In genomic region chr1:114270255-114271117, GRCh38 we compare ENCODE assay signal across 23 cellular contexts.
DNase-seq lines count a peak whose midpoint lies in the region; ATAC-seq, FAIRE-seq and TF ChIP-seq lines count a peak whose summit lies in the region.
"Had no signal": no experiment of that assay in that cellular context is flagged by ENCODE, and none has a peak within 500 bp of the region (broad histone marks: within the 10 kb centered on the region; RNA-seq: fewer than 3 reads in every experiment).

No MANE protein-coding gene starts in this region.

- H3K36me3 ChIP-seq in GM23338 (ENCODE audit: insufficient read depth) = no peaks in the 10 kb centered on the region
- H3K36me3 ChIP-seq in GM12878 (ENCODE audit: control insufficient read depth in 2 of 2, insufficient read depth in 2 of 2, low read length in 1 of 2) = no peaks in the 10 kb centered on the region
- no peaks in the 10 kb centered on the region for H3K36me3 ChIP-seq in mucosa of descending colon (ENCODE audit: low read depth)
- H3K36me3 ChIP-seq: MG63 had no signal

- CTCF ChIA-PET in GM12878 (lab: Yijun Ruan, JAX) = interaction anchor here (1.2 to 6.0 kb wide), 5 partner anchors 12 to 294 kb away, joined by 3 to 35 read pairs (median 4); no protein-coding TSS in a partner anchor

- no peaks in the 10 kb centered on the region for H3F3A ChIP-seq in GM23338 (replicated peaks; ENCODE audit: low read depth)

- no peak overlapping the region for H3K4me3 Mint-ChIP-seq in GM23338

- H3K4me1 Mint-ChIP-seq in GM23338 = no peaks in the 10 kb centered on the region

- H3K4me1 ChIP-seq in GM23338 (ENCODE audit: insufficient read depth) (no peaks in the 10 kb centered on the region), GM12878 (ENCODE audit: control insufficient read depth, insufficient read depth, low read length) (no peaks in the 10 kb centered on the region), mucosa of descending colon (ENCODE audit: low read depth) (no peaks in the 10 kb centered on the region)

- intact Hi-C loops in GM12878 (cut with micrococcal nuclease; ENCODE audit: unreplicated experiment) (no loop called here), mucosa of descending colon (cut with DNase I, micrococcal nuclease) (no loop called here)

- SMC1A ChIA-PET in GM12878 (lab: Charles Lee; ENCODE audit: uncharacterized antibody, unreplicated experiment) = interaction anchor here (1.9 to 2.3 kb wide), 2 partner anchors 12 kb away, joined by 11 to 15 read pairs; no protein-coding TSS in a partner anchor

- ATAC-seq in GM23338 = no peak
- no peak for ATAC-seq in GM12878
- no peak for ATAC-seq in mucosa of descending colon

- no peak overlapping the region for H3K4me3 ChIP-seq in GM23338
- H3K4me3 ChIP-seq in GM12878 = no peak overlapping the region
- H3K4me3 ChIP-seq in mucosa of descending colon = no peak overlapping the region
- H3K4me3 ChIP-seq: MG63 had no signal

- no peak for TF ChIP-seq CTCF in GM23338 (conservative IDR thresholded peaks at IDR 0.05; ENCODE audit: low read depth in 2 of 2)
- TF ChIP-seq CTCF in GM12878 (IDR thresholded peaks at IDR 0.05 in 2 of 3, conservative IDR thresholded peaks at IDR 0.05 in 1 of 3; ENCODE audit: control insufficient read depth in 2 of 3, extremely low read depth in 1 of 3, insufficient read depth in 1 of 3, low read depth in 3 of 3, low read length in 3 of 3) = no peak
- no peak for TF ChIP-seq CTCF in mucosa of descending colon (IDR thresholded peaks at IDR 0.05)

- no peak overlapping the region for H3K27ac Mint-ChIP-seq in GM23338

- TF ChIP-seq RAD21 in GM12878 (IDR thresholded peaks at IDR 0.05; ENCODE audit: insufficient read depth, low read depth, low read length) = no peak

- H3K27ac ChIP-seq in GM23338 (ENCODE audit: low read depth) = no peak overlapping the region
- no peak overlapping the region for H3K27ac ChIP-seq in GM12878 (ENCODE audit: control insufficient read depth, insufficient read depth)
- H3K27ac ChIP-seq: 22Rv1 had no signal

- RAD21 ChIA-PET in GM12878 (lab: Charles Lee; ENCODE audit: unreplicated experiment) = interaction anchor here (1.1 kb wide), 1 partner anchor 12 kb away, joined by 5 read pairs; no protein-coding TSS in a partner anchor

- no peak for TF ChIP-seq POLR2A in GM12878 (IDR thresholded peaks at IDR 0.05; ENCODE audit: low read depth, low read length)

- DNase-seq in DMS 273 (lab: John Stamatoyannopoulos, UW; ENCODE audit: unreplicated experiment) = peak; percentile 8
- no peak for DNase-seq in DMS 273 treated with DMSO at 0.1 percent for 48 hours (lab: John Stamatoyannopoulos, UW)
- DNase-seq in GM23338 (ENCODE audit: low spot score) = no peak
- DNase-seq in GM12878 (ENCODE audit: low read depth, low spot score) = no peak
- peak; percentile 70 for DNase-seq in kidney tubule cell (ENCODE audit: low spot score)
- no peak for DNase-seq in cerebellar cortex (ENCODE audit: low spot score)
- DNase-seq in middle frontal gyrus (ENCODE audit: extremely low spot score, low spot score) = no peak
- no peak for DNase-seq in mucosa of descending colon
- DNase-seq: DMS79, EL, GF-D8, IMR-90, KG1, MG63, NCI-H1417, NCI-H1694, NCI-H2029 treated with DMSO at 0.1 percent for 48 hours, NCI-H524 treated with DMSO at 0.1 percent for 48 hours, Right ventricle myocardium superior, RPMI8226 had no signal

- H2AFZ ChIP-seq in GM23338 (peak overlapping the region; percentile 60; the same call in 1 of the 2 replicates), GM12878 (ENCODE audit: control insufficient read depth, low read depth, low read length) (no peak overlapping the region)

- no peaks in the 10 kb centered on the region for H4K20me1 ChIP-seq in GM23338 (replicated peaks; ENCODE audit: insufficient read depth)
- no peaks in the 10 kb centered on the region for H4K20me1 ChIP-seq in GM12878 (ENCODE audit: control insufficient read depth, insufficient read depth)

- peaks cover 2% of the 10 kb centered on the region for H3K27me3 Mint-ChIP-seq in GM23338 (ENCODE audit: insufficient read depth, low read depth, poor library complexity)

- no peak for TF ChIP-seq EP300 in GM12878 (IDR thresholded peaks at IDR 0.05; ENCODE audit: borderline replicate concordance in 1 of 2, control insufficient read depth in 1 of 2, low read depth in 2 of 2, low read length in 2 of 2)

- no peaks in the 10 kb centered on the region; the same call in 2 of the 3 replicates for H3K9me3 Mint-ChIP-seq in GM23338

- peaks cover 18% of the 10 kb centered on the region; the same call in 1 of the 2 replicates for H3K9me2 ChIP-seq in GM23338 (ENCODE audit: insufficient read depth)

- H3K9me3 ChIP-seq in GM12878 (replicated peaks; ENCODE audit: control insufficient read depth, insufficient read depth, low read length) = no peaks in the 10 kb centered on the region
- H3K9me3 ChIP-seq in mucosa of descending colon = no peaks in the 10 kb centered on the region
- H3K9me3 ChIP-seq: MG63 had no signal

- BruUV-seq in GM12878 (replicated peaks; lab: Mats Ljungman, UMichigan) = no TSS peak

- H3K4me2 ChIP-seq in GM23338 (no peak overlapping the region), GM12878 (ENCODE audit: control insufficient read depth, insufficient read depth) (no peak overlapping the region)

- 47% methylated on average over 4 of the region's 4 CpGs for WGBS in GM12878 (ENCODE audit: insufficient coverage, insufficient replicate concordance, low lambda C conversion rate, missing lambda C conversion rate)

- H3K27me3 ChIP-seq in GM23338 (ENCODE audit: insufficient read depth) (peaks cover 3% of the 10 kb centered on the region; the same call in 1 of the 2 replicates), GM12878 (replicated peaks in 1 of 2; ENCODE audit: control insufficient read depth in 2 of 2, insufficient read depth in 2 of 2, low read length in 1 of 2) (no peaks in the 10 kb centered on the region; a peak in 1 of 4 replicates)

- in situ Hi-C loops in GM12878 (cut with MboI) = loop anchor here (10.0 kb wide), 1 partner anchor 436 kb away; no protein-coding TSS in a partner anchor

- H3K9ac ChIP-seq in GM12878 (ENCODE audit: control insufficient read depth, insufficient read depth, low read length) = no peak overlapping the region

- no peak for FAIRE-seq in GM12878 (lab: Jason Lieb, UNC)
- FAIRE-seq: GM12892, H54 had no signal

- H3K36me3 Mint-ChIP-seq in GM23338 (ENCODE audit: low read depth) = no peaks in the 10 kb centered on the region

- no peaks in the 10 kb centered on the region for H3K79me2 ChIP-seq in GM23338 (replicated peaks; ENCODE audit: insufficient read depth)
- no peaks in the 10 kb centered on the region for H3K79me2 ChIP-seq in GM12878 (ENCODE audit: control insufficient read depth, insufficient read depth, low read length)

- POLR2A ChIA-PET in GM12878 (lab: Charles Lee) = no interaction called here

TF ChIP-seq in GM23338, 12 proteins besides CTCF, POLR2A, EP300 and RAD21 (continues in another document):
- TF ChIP-seq POLR2AphosphoS5 (IDR thresholded peaks at IDR 0.05; ENCODE audit: low read depth) = no peak
- TF ChIP-seq CREB1 (CRISPR knock-in tag; IDR thresholded peaks at IDR 0.05; ENCODE audit: low read depth) = no peak

TF ChIP-seq in GM12878, 131 proteins besides CTCF, POLR2A, EP300 and RAD21:
- TF ChIP-seq MXI1 (IDR thresholded peaks at IDR 0.05; ENCODE audit: low read depth, low read length) (no peak), SRF (IDR thresholded peaks at IDR 0.05; ENCODE audit: low read depth in 2 of 2, low read length in 2 of 2) (no peak), BCL3 (IDR thresholded peaks at IDR 0.05; ENCODE audit: borderline replicate concordance, insufficient read depth, low read depth, low read length, poor library complexity, severe bottlenecking) (peak; percentile 66), EZH2 (IDR thresholded peaks at IDR 0.05; ENCODE audit: borderline replicate concordance, control insufficient read depth, low read depth, low read length) (no peak), ZBTB4 (CRISPR knock-in tag; IDR thresholded peaks at IDR 0.05) (no peak), YBX1 (IDR thresholded peaks at IDR 0.05) (no peak)

Comparison
In these comparisons a context has a peak if more than half of its experiments do, and no peak if none do; other contexts are left out.
1. DNase-seq: peak in DMS 273 (single experiment) and kidney tubule cell (single experiment); none in DMS 273 treated with DMSO at 0.1 percent for 48 hours (single experiment), GM23338 (single experiment), GM12878 (single experiment), cerebellar cortex (single experiment), middle frontal gyrus (single experiment) and mucosa of descending colon (0 of 3).